ENCODE assay signal across 8 cellular contexts in genomic region chr6:26473429-26473757, GRCh38. TPM values are rescaled to one million over a fixed set of nuclear protein-coding genes. Genes with fewer than 3 reads are reported as not detected.
DNase-seq lines count a peak whose midpoint lies in the region; ATAC-seq and TF ChIP-seq lines count a peak whose summit lies in the region.

No MANE protein-coding gene starts in this region.

- H3K4me3 ChIP-seq in DOHH2 (ENCODE audit: low read length) (peak overlapping the region; percentile 95), SJCRH30 (peak overlapping the region; percentile 60), psoas muscle (peak overlapping the region; percentile 68), mesendoderm (ENCODE audit: low read length) (no peak overlapping the region)

- H3K27ac ChIP-seq in DOHH2 (ENCODE audit: low read depth, low read length) (peak overlapping the region; percentile 97), SJCRH30 (peak overlapping the region; percentile 81), epithelial cell of prostate (peak overlapping the region; percentile 83), psoas muscle (peak overlapping the region; percentile 75), mesendoderm (ENCODE audit: low read depth, low read length) (no peak overlapping the region)

- H3K36me3 ChIP-seq in DOHH2 (ENCODE audit: control insufficient read depth, low read length) = peaks cover 39% of the 10 kb centered on the region
- H3K36me3 ChIP-seq in SJCRH30 = 0 out of 2 replicates have a peak, but pooled peaks cover 2% of the 10 kb centered on the region
- H3K36me3 ChIP-seq in psoas muscle (ENCODE audit: insufficient read depth in 1 of 2, low read depth in 1 of 2) = peaks cover 2 to 16% of the 10 kb centered on the region in 2 donors
- peaks cover 6% of the 10 kb centered on the region for H3K36me3 ChIP-seq in mesendoderm (ENCODE audit: control insufficient read depth, insufficient read depth, low read length)

- peaks cover 14% of the 10 kb centered on the region for H3K9me3 ChIP-seq in DOHH2 (ENCODE audit: control insufficient read depth, insufficient read depth, low read length)
- no peaks in the 10 kb centered on the region for H3K9me3 ChIP-seq in SJCRH30 (replicated peaks)
- H3K9me3 ChIP-seq in psoas muscle = peaks cover 13% of the 10 kb centered on the region

- no peak overlapping the region for H3K9ac ChIP-seq in mesendoderm (ENCODE audit: low read length)

- H3K4ac ChIP-seq in mesendoderm (ENCODE audit: low read depth, low read length) = no peak overlapping the region

- TF ChIP-seq CTCF in DOHH2 (IDR thresholded peaks at IDR 0.05; ENCODE audit: low read depth, low read length, poor library complexity, severe bottlenecking) (no peak), psoas muscle (IDR thresholded peaks at IDR 0.05) (no peak)

- no peak overlapping the region for H4K8ac ChIP-seq in mesendoderm (ENCODE audit: low read depth, low read length)

- no peaks in the 10 kb centered on the region for H3K9me2 ChIP-seq in DOHH2 (replicated peaks; ENCODE audit: control insufficient read depth, low read length)

- H3F3A ChIP-seq in DOHH2 (ENCODE audit: control insufficient read depth, insufficient read depth) = peaks cover 31% of the 10 kb centered on the region

- no peak overlapping the region for H2BK120ac ChIP-seq in mesendoderm (ENCODE audit: low read depth, low read length)

- no peak for DNase-seq in SJCRH30
- DNase-seq in epithelial cell of prostate (ENCODE audit: low read depth, low spot score) = no peak
- DNase-seq in psoas muscle = no peak
- DNase-seq in NAMALWA (ENCODE audit: low spot score) = no peak
- DNase-seq in mesendoderm = no peak
- no peak for DNase-seq in hypothalamus (lab: John Stamatoyannopoulos, UW)

- H3K18ac ChIP-seq in mesendoderm (ENCODE audit: low read length) = no peak overlapping the region

- no peak overlapping the region for H2BK15ac ChIP-seq in mesendoderm (replicated peaks; ENCODE audit: low read depth)

- H3K79me2 ChIP-seq in DOHH2 (ENCODE audit: control insufficient read depth, low read length) = peaks cover 12% of the 10 kb centered on the region
- no peaks in the 10 kb centered on the region for H3K79me2 ChIP-seq in mesendoderm (ENCODE audit: control insufficient read depth, insufficient read depth, low read length)

- H3K79me1 ChIP-seq in mesendoderm (ENCODE audit: low read length) = no peaks in the 10 kb centered on the region

- H3K27me3 ChIP-seq in DOHH2 (ENCODE audit: control insufficient read depth, low read length) (no peaks in the 10 kb centered on the region), SJCRH30 (no peaks in the 10 kb centered on the region), psoas muscle (ENCODE audit: insufficient read depth in 3 of 3, low read length in 2 of 3) (no peaks in the 10 kb centered on the region), mesendoderm (ENCODE audit: insufficient read depth, low read length, poor library complexity) (no peaks in the 10 kb centered on the region)

- no peak overlapping the region for H4K5ac ChIP-seq in mesendoderm (ENCODE audit: low read length)

- WGBS in psoas muscle, 3 donors = 61 to 73% (median 66%) methylated on average over 1 of the region's 1 CpG
- WGBS in mesendoderm (ENCODE audit: extremely low coverage, insufficient coverage, low lambda C conversion rate) = no CpG with 5 or more reads among the region's 1 CpG

- no peak overlapping the region for H2AK5ac ChIP-seq in mesendoderm (ENCODE audit: low read length)

- H2BK5ac ChIP-seq in mesendoderm (ENCODE audit: low read length) = no peak overlapping the region

- intact Hi-C loops in psoas muscle (cut with DNase I) = no loop called here

- H4K20me1 ChIP-seq in DOHH2 (ENCODE audit: control insufficient read depth, insufficient read depth, low read depth, low read length) = no peaks in the 10 kb centered on the region

- H3K56ac ChIP-seq in mesendoderm (ENCODE audit: low read length) = no peak overlapping the region

- peaks cover 61% of the 10 kb centered on the region for H3K4me1 ChIP-seq in DOHH2 (ENCODE audit: control insufficient read depth, low read length)
- H3K4me1 ChIP-seq in SJCRH30 = peaks cover 5% of the 10 kb centered on the region; the same call in 1 of the 2 replicates
- no peaks in the 10 kb centered on the region for H3K4me1 ChIP-seq in psoas muscle
- H3K4me1 ChIP-seq in mesendoderm (ENCODE audit: control insufficient read depth, low read depth, low read length) = peaks cover 5% of the 10 kb centered on the region

- H3K4me2 ChIP-seq in DOHH2 (ENCODE audit: low read length) (peak overlapping the region; percentile 98), mesendoderm (ENCODE audit: low read length) (no peak overlapping the region)

- ATAC-seq in psoas muscle = no peak
- no peak for ATAC-seq in HG02938 (IDR thresholded peaks at IDR 0.05; ENCODE audit: unreplicated experiment)

- H3K23ac ChIP-seq in mesendoderm (ENCODE audit: low read length) = no peak overlapping the region

RNA-seq across cellular contexts. Expression of gene BTN2A1, which starts 15.6 kb away (rescaled TPM):
- 16.9 and 17.2 TPM in 2 replicates for total RNA-seq in SJCRH30 (2014; rRNA removed; shearing (Covaris generic))
- total RNA-seq in psoas muscle = 10 to 100 TPM in 1 of 4 donors, 1 to 10 TPM in 3; 7.2 to 11.4 (median 8.4) TPM
- 10 to 100 TPM in 2 of 3 donors, 1 to 10 TPM in 1; 5.4 to 14.9 (median 13.2) TPM for polyA plus RNA-seq in psoas muscle
- 8.8 TPM for polyA plus RNA-seq in mesendoderm (2013, experiment 1 of 2)
- 8.8 TPM for polyA plus RNA-seq in mesendoderm (2013, experiment 2 of 2)

RNA-seq across cellular contexts. Expression of gene BTN1A1, which starts 26.7 kb away (rescaled TPM):
- 0.04 TPM in 1 of 2 replicates, not detected in the other for total RNA-seq in SJCRH30 (2014; rRNA removed; shearing (Covaris generic))
- total RNA-seq in psoas muscle = not detected
- polyA plus RNA-seq in psoas muscle = not detected
- 0.08 TPM for polyA plus RNA-seq in mesendoderm (2013, experiment 1 of 2)
- 0.07 TPM for polyA plus RNA-seq in mesendoderm (2013, experiment 2 of 2)

RNA-seq across cellular contexts. Expression of gene BTN3A3, which starts 33.1 kb away (rescaled TPM):
- total RNA-seq in SJCRH30 (2014; rRNA removed; shearing (Covaris generic)) = 0.33 and 0.55 TPM in 2 replicates
- total RNA-seq in psoas muscle = 1 to 10 TPM; 2.2 to 7.1 (median 2.7) TPM
- polyA plus RNA-seq in psoas muscle = 1 to 10 TPM; 2.7 to 4.2 (median 3.7) TPM
- polyA plus RNA-seq in mesendoderm (2013, experiment 1 of 2) = 0.13 TPM
- polyA plus RNA-seq in mesendoderm (2013, experiment 2 of 2) = 0.15 TPM
